ENCODE assay signal across 15 cellular contexts in genomic region chr14:94728950-94729349, GRCh38. TPM values are rescaled to one million over a fixed set of nuclear protein-coding genes. Genes with fewer than 3 reads are reported as not detected.
DNase-seq lines count a peak whose midpoint lies in the region; ATAC-seq and TF ChIP-seq lines count a peak whose summit lies in the region.
"Had no signal": no experiment of that assay in that cellular context is flagged by ENCODE, and none has a peak within 500 bp of the region (broad histone marks: within the 10 kb centered on the region; RNA-seq: fewer than 3 reads in every experiment).

No MANE protein-coding gene starts in this region.

- no peaks in the 10 kb centered on the region for H3K27me3 Mint-ChIP-seq in WTC11 (ENCODE audit: low read depth)
- H3K27me3 Mint-ChIP-seq in activated CD4-positive, alpha-beta T cell treated with anti-CD3 and anti-CD28 coated beads, Interleukin-2, amount 10 ng/mL, durations not matched to agents 24 days and 14 days = peaks cover 5% of the 10 kb centered on the region
- H3K27me3 Mint-ChIP-seq in MCF 10A (ENCODE audit: insufficient read depth, unreplicated experiment) = peaks cover 12% of the 10 kb centered on the region

- no peak overlapping the region for H3K4me3 ChIP-seq in spleen
- H3K4me3 ChIP-seq: A549, HAP-1 had no signal

- peak; percentile 32; the same call in 1 of the 2 replicates for ATAC-seq in WTC11
- ATAC-seq: A549 had no signal

- H3K36me3 Mint-ChIP-seq in WTC11 (no peaks in the 10 kb centered on the region), MCF 10A (ENCODE audit: insufficient read depth, unreplicated experiment) (no peaks in the 10 kb centered on the region)
- H3K36me3 Mint-ChIP-seq in activated CD4-positive, alpha-beta T cell treated with anti-CD3 and anti-CD28 coated beads, Interleukin-2, amount 10 ng/mL, durations not matched to agents 24 days and 14 days (ENCODE audit: low read depth) = no peaks in the 10 kb centered on the region
- H3K36me3 Mint-ChIP-seq: CD4-positive, alpha-beta memory T cell had no signal

- TF ChIP-seq CTCF in WTC11 (IDR thresholded peaks at IDR 0.05) (no peak), spleen (IDR thresholded peaks at IDR 0.05 in 8 of 11, conservative IDR thresholded peaks at IDR 0.05 in 3 of 11) (no peak), MCF 10A (IDR thresholded peaks at IDR 0.05; ENCODE audit: unreplicated experiment) (no peak)

- CTCF ChIA-PET in WTC11 (lab: Charles Lee) = interaction anchor here (1.0 to 1.5 kb wide), 2 partner anchors 22 to 243 kb away, joined by 3 to 6 read pairs; no protein-coding TSS in a partner anchor
- CTCF ChIA-PET in MCF 10A (lab: Yijun Ruan, JAX) = interaction anchor here (1.0 kb wide), 1 partner anchor 10 kb away, joined by 4 read pairs; no protein-coding TSS in a partner anchor

- H3K27ac Mint-ChIP-seq in WTC11 (no peak overlapping the region), MCF 10A (ENCODE audit: low read depth, unreplicated experiment) (no peak overlapping the region)
- H3K27ac Mint-ChIP-seq in activated CD4-positive, alpha-beta T cell treated with anti-CD3 and anti-CD28 coated beads, Interleukin-2, amount 10 ng/mL, durations not matched to agents 24 days and 14 days = no peak overlapping the region
- H3K27ac Mint-ChIP-seq: CD4-positive, alpha-beta memory T cell had no signal

- H3K4me1 ChIP-seq in spleen = no peaks in the 10 kb centered on the region
- H3K4me1 ChIP-seq: A549, BE2C, HAP-1 had no signal

- H3K36me3 ChIP-seq in spleen = no peaks in the 10 kb centered on the region
- H3K36me3 ChIP-seq: BE2C, HAP-1 had no signal

- H3K27ac ChIP-seq in spleen = no peak overlapping the region
- H3K27ac ChIP-seq: A549, C4-2B had no signal

- no peak for TF ChIP-seq POLR2A in spleen (IDR thresholded peaks at IDR 0.05)

- H3K4me1 Mint-ChIP-seq in WTC11 (peaks cover 7% of the 10 kb centered on the region), MCF 10A (ENCODE audit: insufficient read depth, unreplicated experiment) (no peaks in the 10 kb centered on the region)
- no peaks in the 10 kb centered on the region for H3K4me1 Mint-ChIP-seq in activated CD4-positive, alpha-beta T cell treated with anti-CD3 and anti-CD28 coated beads, Interleukin-2, amount 10 ng/mL, durations not matched to agents 24 days and 14 days
- H3K4me1 Mint-ChIP-seq: CD4-positive, alpha-beta memory T cell had no signal

- peaks cover 0 to 12% (median 0%) of the 10 kb centered on the region in 7 donors for H3K27me3 ChIP-seq in spleen (replicated peaks in 1 of 7)
- H3K27me3 ChIP-seq: BE2C had no signal

- H3K9me3 ChIP-seq in spleen = peaks cover 0 to 15% (median 2%) of the 10 kb centered on the region in 8 donors
- H3K9me3 ChIP-seq: A549, BE2C, HAP-1 had no signal

- WGBS in spleen, 5 donors = 52 to 75% (median 61%) methylated on average over 3 of the region's 3 CpGs

- H3K9me3 Mint-ChIP-seq in WTC11 (no peaks in the 10 kb centered on the region), MCF 10A (ENCODE audit: unreplicated experiment) (peaks cover 10% of the 10 kb centered on the region)
- no peaks in the 10 kb centered on the region for H3K9me3 Mint-ChIP-seq in activated CD4-positive, alpha-beta T cell treated with anti-CD3 and anti-CD28 coated beads, Interleukin-2, amount 10 ng/mL, durations not matched to agents 24 days and 14 days

- DNase-seq in NCI-H524 (lab: John Stamatoyannopoulos, UW) (peak; percentile 46 to 84), WTC11 (ENCODE audit: low spot score) (no peak), islet precursor cell (peak; percentile 70), spleen (peak; percentile 50), NCI-H2107 (lab: John Stamatoyannopoulos, UW) (no peak), MCF 10A (ENCODE audit: unreplicated experiment) (no peak)
- no peak for DNase-seq in activated CD4-positive, alpha-beta T cell treated with anti-CD3 and anti-CD28 coated beads, Interleukin-2, amount 10 ng/mL, durations not matched to agents 24 days and 14 days
- DNase-seq: BE2C; CD4-positive, alpha-beta memory T cell; DMS79; GOT3 had no signal

- H3K4me3 Mint-ChIP-seq in WTC11 (no peak overlapping the region), MCF 10A (ENCODE audit: unreplicated experiment) (no peak overlapping the region)
- no peak overlapping the region for H3K4me3 Mint-ChIP-seq in activated CD4-positive, alpha-beta T cell treated with anti-CD3 and anti-CD28 coated beads, Interleukin-2, amount 10 ng/mL, durations not matched to agents 24 days and 14 days
- H3K4me3 Mint-ChIP-seq: CD4-positive, alpha-beta memory T cell had no signal

- POLR2A ChIA-PET in WTC11 (lab: Charles Lee) (interaction anchor here (0.7 kb wide), 1 partner anchor 20 kb away, joined by 3 read pairs; no protein-coding TSS in a partner anchor), MCF 10A (lab: Yijun Ruan, JAX) (no interaction called here)

- BruUV-seq in MCF 10A (replicated peaks; lab: Mats Ljungman, UMichigan) = no TSS peak

- intact Hi-C loops in spleen (cut with DNase I; ENCODE audit: low total_unique reads) (no loop called here), MCF 10A (cut with micrococcal nuclease) (no loop called here)
- intact Hi-C loops in activated CD4-positive, alpha-beta T cell treated with anti-CD3 and anti-CD28 coated beads, Interleukin-2, amount 10 ng/mL, durations not matched to agents 24 days and 14 days (cut with micrococcal nuclease) = no loop called here

TF ChIP-seq in WTC11, 78 proteins besides CTCF, POLR2A, EP300 and RAD21 (continues in another document):
- TF ChIP-seq ZNF121 (CRISPR knock-in tag; IDR thresholded peaks at IDR 0.05) (no peak), NFATC4 (CRISPR knock-in tag; IDR thresholded peaks at IDR 0.05) (no peak), ELF4 (CRISPR knock-in tag; IDR thresholded peaks at IDR 0.05; ENCODE audit: low read depth) (no peak), RORB (CRISPR knock-in tag; IDR thresholded peaks at IDR 0.05) (no peak), TEAD1 (CRISPR knock-in tag; IDR thresholded peaks at IDR 0.05) (no peak), GABPB1 (CRISPR knock-in tag; IDR thresholded peaks at IDR 0.05) (no peak), SP1 (CRISPR knock-in tag; conservative IDR thresholded peaks at IDR 0.05) (no peak), ARID4B (CRISPR knock-in tag; IDR thresholded peaks at IDR 0.05; ENCODE audit: borderline replicate concordance) (no peak), MAX (CRISPR knock-in tag; IDR thresholded peaks at IDR 0.05) (no peak), FOXJ3 (CRISPR knock-in tag; IDR thresholded peaks at IDR 0.05; ENCODE audit: borderline replicate concordance) (no peak), NFE2L1 (CRISPR knock-in tag; IDR thresholded peaks at IDR 0.05) (no peak), ZMAT4 (CRISPR knock-in tag; IDR thresholded peaks at IDR 0.05) (no peak), ZNF423 (CRISPR knock-in tag; IDR thresholded peaks at IDR 0.05) (no peak), JAZF1 (CRISPR knock-in tag; IDR thresholded peaks at IDR 0.05) (no peak), MXD4 (CRISPR knock-in tag; IDR thresholded peaks at IDR 0.05; ENCODE audit: borderline replicate concordance) (no peak)

RNA-seq across cellular contexts. Expression of gene GSC, which starts 41.0 kb away (rescaled TPM):
- 1.6 to 4.4 TPM (median 2.0 TPM) in 3 replicates for total RNA-seq in WTC11 (2021)
- total RNA-seq in spleen = not detected
- polyA plus RNA-seq in spleen = not detected
- total RNA-seq in activated CD4-positive, alpha-beta T cell treated with anti-CD3 and anti-CD28 coated beads, Interleukin-2, amount 10 ng/mL, durations not matched to agents 24 days and 14 days = not detected in 2 replicates
- not detected in 2 replicates for total RNA-seq in MCF 10A (2022)
- polyA plus RNA-seq: AG04450; CD4-positive, alpha-beta memory T cell had no signal

Comparison
In these comparisons a context has a peak if more than half of its experiments do, and no peak if none do; other contexts are left out.
1. DNase-seq: peak in NCI-H524 (2 of 2), islet precursor cell (single experiment) and spleen (single experiment); none in WTC11 (single experiment), activated CD4-positive, alpha-beta T cell treated with anti-CD3 and anti-CD28 coated beads, Interleukin-2, amount 10 ng/mL, durations not matched to agents 24 days and 14 days (single experiment), NCI-H2107 (single experiment) and MCF 10A (single experiment).